15 cellular contexts compared by ENCODE assay signal in genomic region chr7:11193888-11194287, GRCh38.
A peak's percentile ranks its signal among the peaks of the same experiment; 100 is the strongest.
DNase-seq lines count a peak whose midpoint lies in the region; ATAC-seq, FAIRE-seq and TF ChIP-seq lines count a peak whose summit lies in the region.
"Had no signal": no experiment of that assay in that cellular context is flagged by ENCODE, and none has a peak within 500 bp of the region (broad histone marks: within the 10 kb centered on the region; RNA-seq: fewer than 3 reads in every experiment).

No MANE protein-coding gene starts in this region.

- H3K27me3 ChIP-seq in right cardiac atrium (ENCODE audit: control insufficient read depth, insufficient read depth) (no peaks in the 10 kb centered on the region), astrocyte (ENCODE audit: insufficient read depth, low read length) (peaks cover 2% of the 10 kb centered on the region), mucosa of rectum (ENCODE audit: control insufficient read depth in 2 of 2, insufficient read depth in 2 of 2, low read length in 2 of 2) (no peaks in the 10 kb centered on the region), aorta (ENCODE audit: control insufficient read depth in 1 of 2, insufficient read depth in 2 of 2, low read length in 1 of 2) (no peaks in the 10 kb centered on the region)

- H3K9me3 Mint-ChIP-seq in astrocyte (ENCODE audit: unreplicated experiment), result no peaks in the 10 kb centered on the region
- H3K9me3 Mint-ChIP-seq: memory B cell; stimulated activated naive CD8-positive, alpha-beta T cell treated with anti-CD3 and anti-CD28 coated beads, Interleukin-15, amount 100 ng/mL, for 72 hours had no signal

- TF ChIP-seq CTCF in astrocyte (IDR thresholded peaks at IDR 0.05; ENCODE audit: insufficient read depth, low read depth, low read length), result no peak

- peak overlapping the region; percentile 34 for H3K4me3 ChIP-seq in right cardiac atrium (ENCODE audit: low read length)
- no peak overlapping the region for H3K4me3 ChIP-seq in astrocyte (ENCODE audit: insufficient read depth, low read depth, low read length)
- H3K4me3 ChIP-seq in mucosa of rectum (ENCODE audit: low read length in 2 of 2), result peak overlapping the region; percentile 10 to 50
- peak overlapping the region; percentile 43 to 54 for H3K4me3 ChIP-seq in aorta (ENCODE audit: low read length in 2 of 2)
- H3K4me3 ChIP-seq: K562 had no signal

- no peak overlapping the region for H2AFZ ChIP-seq in astrocyte (ENCODE audit: low read depth, low read length)

- no peak for TF ChIP-seq POLR2A in GM18505 (IDR thresholded peaks at IDR 0.05; ENCODE audit: borderline replicate concordance, extremely low read depth, insufficient read depth, insufficient read length)

- no peaks in the 10 kb centered on the region for H3K9me3 ChIP-seq in right cardiac atrium (ENCODE audit: control insufficient read depth, low read length)
- H3K9me3 ChIP-seq in astrocyte (ENCODE audit: insufficient read depth, low read depth, low read length), result no peaks in the 10 kb centered on the region
- H3K9me3 ChIP-seq in mucosa of rectum (ENCODE audit: control insufficient read depth in 2 of 2, low read length in 2 of 2), result no peaks in the 10 kb centered on the region
- no peaks in the 10 kb centered on the region for H3K9me3 ChIP-seq in aorta (ENCODE audit: control insufficient read depth, low read length)

- no peak overlapping the region for H3K9ac ChIP-seq in astrocyte (ENCODE audit: low read length)
- H3K9ac ChIP-seq in mucosa of rectum (ENCODE audit: low read depth in 1 of 2, low read length in 2 of 2), result no peak overlapping the region

- intact Hi-C loops in right cardiac atrium (cut with DNase I) (no loop called here), left ventricle myocardium superior (cut with micrococcal nuclease) (no loop called here), aorta (cut with DNase I) (no loop called here)

- no peak overlapping the region for H3K4me3 Mint-ChIP-seq in astrocyte (ENCODE audit: unreplicated experiment)
- H3K4me3 Mint-ChIP-seq: memory B cell had no signal

- no peaks in the 10 kb centered on the region for H3K4me1 ChIP-seq in right cardiac atrium (ENCODE audit: control insufficient read depth, insufficient read depth, low read length)
- H3K4me1 ChIP-seq in astrocyte (ENCODE audit: insufficient read depth, low read length), result peaks cover 10% of the 10 kb centered on the region
- no peaks in the 10 kb centered on the region for H3K4me1 ChIP-seq in mucosa of rectum (ENCODE audit: control insufficient read depth in 2 of 2, insufficient read depth in 2 of 2, low read length in 2 of 2)
- H3K4me1 ChIP-seq in aorta (ENCODE audit: control insufficient read depth in 1 of 2, insufficient read depth in 2 of 2, low read length in 2 of 2), result peaks cover 0 to 2% of the 10 kb centered on the region in 2 donors

- H3K4me1 Mint-ChIP-seq in astrocyte (ENCODE audit: low read depth, unreplicated experiment), result peaks cover 4% of the 10 kb centered on the region
- H3K4me1 Mint-ChIP-seq: memory B cell had no signal

- 59% methylated on average over 2 of the region's 2 CpGs for WGBS in right cardiac atrium
- 42 to 66% methylated on average over 2 of the region's 2 CpGs for WGBS in aorta, 2 donors

- H3K36me3 ChIP-seq in astrocyte (ENCODE audit: insufficient read depth, low read length), result no peaks in the 10 kb centered on the region
- H3K36me3 ChIP-seq in mucosa of rectum (ENCODE audit: control insufficient read depth in 2 of 2, insufficient read depth in 2 of 2, low read length in 2 of 2), result no peaks in the 10 kb centered on the region
- H3K36me3 ChIP-seq in aorta (ENCODE audit: control insufficient read depth in 1 of 2, insufficient read depth in 2 of 2, low read length in 1 of 2), result no peaks in the 10 kb centered on the region

- H3K27ac ChIP-seq in right cardiac atrium (ENCODE audit: low read length) (no peak overlapping the region), astrocyte (ENCODE audit: low read depth, low read length) (no peak overlapping the region), mucosa of rectum (ENCODE audit: low read depth in 2 of 2, low read length in 2 of 2) (no peak overlapping the region), aorta (ENCODE audit: low read depth in 1 of 2, low read length in 2 of 2) (no peak overlapping the region)

- no peak for FAIRE-seq in astrocyte (lab: Jason Lieb, UNC)
- FAIRE-seq: bronchial epithelial cell, endothelial cell of umbilical vein, K562 had no signal

- DNase-seq in right cardiac atrium (no peak), left ventricle myocardium superior (no peak), astrocyte (ENCODE audit: low read depth) (no peak), aorta (no peak), NCI-H446 treated with DMSO at 0.1 percent for 48 hours (lab: John Stamatoyannopoulos, UW) (no peak)
- DNase-seq: activated gamma-delta T cell treated with Interleukin-2 at 50 U/mL for 16 hours; stimulated activated naive CD8-positive, alpha-beta T cell treated with anti-CD3 and anti-CD28 coated beads, Interleukin-15, amount 100 ng/mL, for 72 hours had no signal

- no peaks in the 10 kb centered on the region for H3K36me3 Mint-ChIP-seq in astrocyte (ENCODE audit: low read depth, unreplicated experiment)
- H3K36me3 Mint-ChIP-seq: CD14-positive monocyte, memory B cell had no signal

- H3K4me2 ChIP-seq in astrocyte (ENCODE audit: low read length), result peak overlapping the region; percentile 89

- peaks cover 8% of the 10 kb centered on the region for H3K27me3 Mint-ChIP-seq in astrocyte (ENCODE audit: low read depth, unreplicated experiment)

- ATAC-seq in right cardiac atrium (no peak), left ventricle myocardium superior (no peak), aorta (ENCODE audit: low FRiP score) (no peak), HG03039 (IDR thresholded peaks at IDR 0.05; ENCODE audit: unreplicated experiment) (no peak), GM18505 (IDR thresholded peaks at IDR 0.05; ENCODE audit: unreplicated experiment) (no peak)

- no peaks in the 10 kb centered on the region for H3K79me2 ChIP-seq in astrocyte (ENCODE audit: insufficient read depth, low read length)

- no peaks in the 10 kb centered on the region for H4K20me1 ChIP-seq in astrocyte (ENCODE audit: insufficient read depth, low read length)

- H3K27ac Mint-ChIP-seq in astrocyte (ENCODE audit: unreplicated experiment), result no peak overlapping the region
- H3K27ac Mint-ChIP-seq: memory B cell had no signal
